8 cellular contexts compared by ENCODE assay signal in the genomic region with DNA sequence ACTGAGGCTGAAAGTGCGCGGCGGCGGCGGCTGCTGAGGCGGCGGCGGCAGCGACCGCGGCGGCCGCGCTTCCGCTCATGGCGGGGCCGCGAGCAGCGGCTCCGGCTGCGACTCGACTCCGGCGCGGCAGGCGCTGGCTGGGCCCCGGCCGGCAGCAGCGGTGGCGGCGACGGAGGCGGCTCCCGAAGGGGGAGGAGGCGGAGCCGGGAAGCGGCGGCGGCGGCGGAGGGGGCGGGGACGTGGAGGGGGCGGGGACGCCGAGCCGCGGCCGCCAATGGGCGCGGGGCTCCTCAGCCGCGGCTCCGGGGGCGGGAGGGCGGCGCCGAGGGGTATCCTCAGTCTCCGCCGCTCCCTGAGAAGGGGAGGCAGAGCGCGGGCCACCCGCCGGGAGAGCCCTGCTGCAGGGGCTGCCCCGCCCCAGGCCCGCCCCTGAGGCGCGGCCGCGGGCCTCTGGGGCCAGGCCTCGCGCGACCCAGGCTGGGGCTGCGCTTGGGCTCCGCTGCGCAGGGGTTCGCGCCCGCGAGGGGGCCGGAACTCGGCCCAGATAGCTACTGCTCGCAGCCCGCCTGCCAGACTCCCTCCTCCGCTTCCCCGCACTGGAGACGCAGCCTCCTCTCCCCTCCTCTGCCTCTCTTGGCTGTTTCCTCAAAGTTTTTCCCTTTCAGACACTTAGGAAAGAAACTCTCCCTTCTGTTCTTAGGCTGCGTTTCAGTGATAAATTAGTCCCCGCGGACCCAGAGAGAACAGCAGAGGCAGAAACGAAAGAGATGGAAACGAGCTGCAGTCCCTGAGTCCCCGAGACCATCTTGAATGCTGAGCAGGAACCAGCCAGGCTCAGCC.
DNase-seq lines count a peak whose midpoint lies in the region; ATAC-seq and TF ChIP-seq lines count a peak whose summit lies in the region.

No MANE protein-coding gene starts in this region.

- peak overlapping the region; percentile 90 for H3K4me3 ChIP-seq in CD4-positive, CD25-positive, alpha-beta regulatory T cell (ENCODE audit: low read depth, low read length)
- H3K4me3 ChIP-seq in duodenal mucosa (ENCODE audit: low read depth in 1 of 2, low read length in 2 of 2) (peak overlapping the region; percentile 63 to 83), lung (peak overlapping the region; percentile 84)

- WGBS in lung, 2 donors = 0 to 1% methylated on average over 60 to 93 of the region's 93 CpGs

- peaks cover 46 to 68% (median 55%) of the 10 kb centered on the region in 4 donors for H3K4me1 Mint-ChIP-seq in CD4-positive, CD25-positive, alpha-beta regulatory T cell
- peaks cover 51% of the 10 kb centered on the region for H3K4me1 Mint-ChIP-seq in activated CD4-positive, alpha-beta memory T cell treated with anti-CD3 and anti-CD28 coated beads, Interleukin-2, amount 10 ng/mL, durations not matched to agents 7 days and 5 days

- H3K9me3 ChIP-seq in CD4-positive, CD25-positive, alpha-beta regulatory T cell (ENCODE audit: control insufficient read depth in 2 of 2, low read length in 2 of 2) = no peaks in the 10 kb centered on the region
- H3K9me3 ChIP-seq in duodenal mucosa (ENCODE audit: control insufficient read depth in 1 of 2, low read length in 2 of 2) (no peaks in the 10 kb centered on the region), lung (ENCODE audit: control insufficient read depth in 2 of 2, insufficient read depth in 1 of 2, low read length in 1 of 2) (no peaks in the 10 kb centered on the region)

- H3K27ac ChIP-seq in CD4-positive, CD25-positive, alpha-beta regulatory T cell (ENCODE audit: insufficient read depth, low read length, poor library complexity, severe bottlenecking) = peak overlapping the region; percentile 93
- H3K27ac ChIP-seq in duodenal mucosa (ENCODE audit: low read depth, low read length) = peak overlapping the region; percentile 71
- peak overlapping the region; percentile 92 to 94 for H3K27ac ChIP-seq in lung (ENCODE audit: low read depth in 1 of 2, low read length in 1 of 2)

- TF ChIP-seq CTCF in lung (IDR thresholded peaks at IDR 0.05; ENCODE audit: control extremely low read depth, extremely low read depth) = no peak

- no peaks in the 10 kb centered on the region for H3K9me3 Mint-ChIP-seq in CD4-positive, CD25-positive, alpha-beta regulatory T cell
- H3K9me3 Mint-ChIP-seq in activated CD4-positive, alpha-beta memory T cell treated with anti-CD3 and anti-CD28 coated beads, Interleukin-2, amount 10 ng/mL, durations not matched to agents 7 days and 5 days = no peaks in the 10 kb centered on the region

- H3K36me3 ChIP-seq in CD4-positive, CD25-positive, alpha-beta regulatory T cell (ENCODE audit: control insufficient read depth, insufficient read depth, low read length) = no peaks in the 10 kb centered on the region
- H3K36me3 ChIP-seq in duodenal mucosa (ENCODE audit: control insufficient read depth in 1 of 2, insufficient read depth in 2 of 2, low read length in 2 of 2) (no peaks in the 10 kb centered on the region), lung (ENCODE audit: control insufficient read depth in 2 of 2, insufficient read depth in 2 of 2, low read length in 2 of 2) (peaks cover 0 to 2% of the 10 kb centered on the region in 2 donors)

- peaks cover 42% of the 10 kb centered on the region for H3K4me1 ChIP-seq in CD4-positive, CD25-positive, alpha-beta regulatory T cell (ENCODE audit: control insufficient read depth, insufficient read depth, low read length, poor library complexity, severe bottlenecking)
- H3K4me1 ChIP-seq in duodenal mucosa (ENCODE audit: control insufficient read depth in 1 of 2, insufficient read depth in 2 of 2, low read length in 2 of 2) (peaks cover 23 to 29% of the 10 kb centered on the region in 2 donors), lung (ENCODE audit: control insufficient read depth in 2 of 2, insufficient read depth in 2 of 2, low read length in 2 of 2) (peaks cover 4 to 10% of the 10 kb centered on the region in 2 donors)

- no peaks in the 10 kb centered on the region for H3K36me3 Mint-ChIP-seq in CD4-positive, CD25-positive, alpha-beta regulatory T cell
- H3K36me3 Mint-ChIP-seq in activated CD4-positive, alpha-beta memory T cell treated with anti-CD3 and anti-CD28 coated beads, Interleukin-2, amount 10 ng/mL, durations not matched to agents 7 days and 5 days (ENCODE audit: low read depth) = peaks cover 13% of the 10 kb centered on the region

- H3K27me3 ChIP-seq in CD4-positive, CD25-positive, alpha-beta regulatory T cell (ENCODE audit: control insufficient read depth, insufficient read depth, low read length) = no peaks in the 10 kb centered on the region
- H3K27me3 ChIP-seq in duodenal mucosa (ENCODE audit: control insufficient read depth in 1 of 2, insufficient read depth in 2 of 2, low read length in 2 of 2) (no peaks in the 10 kb centered on the region), lung (ENCODE audit: control insufficient read depth, insufficient read depth) (no peaks in the 10 kb centered on the region)

- peak; percentile 87 to 96 (median 89) for DNase-seq in CD4-positive, CD25-positive, alpha-beta regulatory T cell
- peak; percentile 95 for DNase-seq in NCI-H82 (lab: John Stamatoyannopoulos, UW)
- peak; percentile 92 for DNase-seq in activated CD4-positive, alpha-beta memory T cell treated with anti-CD3 and anti-CD28 coated beads, Interleukin-2, amount 10 ng/mL, durations not matched to agents 7 days and 5 days
- DNase-seq in lung (ENCODE audit: low spot score) = peak; percentile 86
- DNase-seq in stimulated activated CD4-positive, alpha-beta T cell treated with anti-CD3 and anti-CD28 coated beads, TNF-alpha, amount 100 ng/mL, for 24 hours (ENCODE audit: low read depth in 3 of 3) = peak; percentile 71 to 90 (median 80)

- H3K4me3 Mint-ChIP-seq in CD4-positive, CD25-positive, alpha-beta regulatory T cell = peak overlapping the region; percentile 91 to 99 (median 96)
- peak overlapping the region; percentile 85 for H3K4me3 Mint-ChIP-seq in activated CD4-positive, alpha-beta memory T cell treated with anti-CD3 and anti-CD28 coated beads, Interleukin-2, amount 10 ng/mL, durations not matched to agents 7 days and 5 days

- H3K27me3 Mint-ChIP-seq in CD4-positive, CD25-positive, alpha-beta regulatory T cell = no peaks in the 10 kb centered on the region
- H3K27me3 Mint-ChIP-seq in activated CD4-positive, alpha-beta memory T cell treated with anti-CD3 and anti-CD28 coated beads, Interleukin-2, amount 10 ng/mL, durations not matched to agents 7 days and 5 days = no peaks in the 10 kb centered on the region

- POLR2A ChIA-PET in activated CD4-positive, alpha-beta memory T cell treated with anti-CD3 and anti-CD28 coated beads, Interleukin-2, amount 10 ng/mL, durations not matched to agents 7 days and 5 days (lab: Charles Lee) = interaction anchor here (0.6 to 4.4 kb wide), 30 partner anchors 8 to 998 kb away, joined by 3 to 73 read pairs (median 4); partner anchors contain the start of genes CLTA, GNE, POLR1E and RNF38

- peak overlapping the region; percentile 97 to 99 (median 99) for H3K27ac Mint-ChIP-seq in CD4-positive, CD25-positive, alpha-beta regulatory T cell
- peak overlapping the region; percentile 98 for H3K27ac Mint-ChIP-seq in activated CD4-positive, alpha-beta memory T cell treated with anti-CD3 and anti-CD28 coated beads, Interleukin-2, amount 10 ng/mL, durations not matched to agents 7 days and 5 days

- ATAC-seq in CD4-positive, CD25-positive, alpha-beta regulatory T cell (ENCODE audit: low read depth in 2 of 2) = peak; percentile 91 to 93
- ATAC-seq in GM19438 (IDR thresholded peaks at IDR 0.05; ENCODE audit: low read depth, unreplicated experiment) (peak; percentile 78), HG03565 (IDR thresholded peaks at IDR 0.05; ENCODE audit: unreplicated experiment) (peak; percentile 75), lung (ENCODE audit: insufficient read depth, low FRiP score) (peak; percentile 99)

- H3K9ac ChIP-seq in duodenal mucosa (ENCODE audit: low read depth in 1 of 2, low read length in 2 of 2) = peak overlapping the region; percentile 70 to 99

- CTCF ChIA-PET in activated CD4-positive, alpha-beta memory T cell treated with anti-CD3 and anti-CD28 coated beads, Interleukin-2, amount 10 ng/mL, durations not matched to agents 7 days and 5 days (lab: Charles Lee) = interaction anchor here (0.9 to 2.5 kb wide), 6 partner anchors 14 to 159 kb away, joined by 3 to 10 read pairs (median 4); no protein-coding TSS in a partner anchor

Comparison
In these comparisons a context has a peak if more than half of its experiments do, and no peak if none do; other contexts are left out.
1. Peak in every context shown above with its lines: DNase-seq, ATAC-seq, H3K4me3 ChIP-seq and H3K27ac ChIP-seq.